In the genomic region with DNA sequence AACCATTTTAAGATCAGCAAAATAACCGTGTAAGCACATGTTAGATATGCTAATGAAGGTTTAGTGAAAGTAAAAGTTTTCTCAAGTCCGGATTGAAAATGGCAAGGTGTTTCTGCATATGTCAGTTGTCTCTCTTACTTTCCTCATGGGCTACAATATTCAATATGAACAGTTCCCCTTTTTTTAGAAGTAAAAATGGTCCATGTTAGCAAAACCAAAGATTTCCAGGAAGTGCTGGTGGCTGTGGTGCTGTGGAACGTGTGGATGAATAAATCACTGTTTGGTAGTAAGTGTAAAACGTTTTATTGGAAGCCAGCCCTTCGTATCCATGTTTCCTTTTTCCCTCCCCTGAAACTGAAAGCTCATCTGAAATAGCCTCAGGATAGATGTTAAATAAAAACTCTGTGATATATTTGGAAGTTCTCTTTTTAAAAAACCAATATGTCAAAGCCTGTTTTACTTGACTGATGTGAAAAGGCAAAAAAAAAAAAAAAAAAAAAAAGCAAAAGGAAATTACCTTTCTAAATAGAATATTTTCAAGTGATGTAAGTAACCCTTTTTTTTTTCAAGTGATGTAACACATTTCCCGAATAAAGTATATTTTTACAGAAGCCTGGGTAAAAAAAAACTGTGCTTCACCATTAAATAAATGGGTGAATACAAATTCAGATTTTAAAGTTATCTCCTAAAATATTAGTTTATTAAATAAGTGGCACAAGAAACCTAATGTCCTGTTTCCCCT, we compare ENCODE assay signal across 9 cellular contexts. TPM values are rescaled to one million over a fixed set of nuclear protein-coding genes. Genes with fewer than 3 reads are reported as not detected.
DNase-seq lines count a peak whose midpoint lies in the region; ATAC-seq and FAIRE-seq lines count a peak whose summit lies in the region.
"Had no signal": no experiment of that assay in that cellular context is flagged by ENCODE, and none has a peak within 500 bp of the region (broad histone marks: within the 10 kb centered on the region; RNA-seq: fewer than 3 reads in every experiment).

No MANE protein-coding gene starts in this region.

- H3K27me3 ChIP-seq in skeletal muscle tissue (ENCODE audit: control insufficient read depth in 3 of 3, insufficient read depth in 3 of 3, low read length in 3 of 3): no peaks in the 10 kb centered on the region

- peak overlapping the region in 1 of 3 donors; percentile 47 for H3K9ac ChIP-seq in skeletal muscle tissue (ENCODE audit: low read depth in 1 of 3, low read length in 3 of 3)

- H3K4me1 ChIP-seq in skeletal muscle tissue (ENCODE audit: control insufficient read depth in 3 of 3, insufficient read depth in 3 of 3, low read length in 3 of 3): no peaks in the 10 kb centered on the region

- FAIRE-seq in endometrium (lab: Jason Lieb, UNC): peak; percentile 4

- H3K9me3 ChIP-seq in skeletal muscle tissue (ENCODE audit: control insufficient read depth in 3 of 3, low read length in 3 of 3): no peaks in the 10 kb centered on the region

- H3K4me3 ChIP-seq in skeletal muscle tissue (ENCODE audit: low read length in 3 of 3): peak overlapping the region in 2 of 3 donors; percentile 22 to 60

- ATAC-seq in HG03571 (IDR thresholded peaks at IDR 0.05; ENCODE audit: unreplicated experiment): peak; percentile 40

- H3K36me3 ChIP-seq in skeletal muscle tissue (ENCODE audit: control insufficient read depth in 3 of 3, insufficient read depth in 3 of 3, low read length in 3 of 3): no peaks in the 10 kb centered on the region

- peak; percentile 48 for DNase-seq in DMS 273 (lab: John Stamatoyannopoulos, UW; ENCODE audit: unreplicated experiment)
- no peak for DNase-seq in DMS 273 treated with DMSO at 0.1 percent for 48 hours (lab: John Stamatoyannopoulos, UW)
- DNase-seq in DMS114 treated with DMSO at 0.1 percent for 48 hours (lab: John Stamatoyannopoulos, UW; ENCODE audit: unreplicated experiment): no peak
- no peak for DNase-seq in activated naive CD4-positive, alpha-beta T cell treated with Interleukin-2 at 50 U/mL for 16 hours
- DNase-seq in NCI-H748 treated with DMSO at 0.1 percent for 48 hours (lab: John Stamatoyannopoulos, UW): no peak

- no peak overlapping the region for H3K27ac ChIP-seq in skeletal muscle tissue (ENCODE audit: low read depth, low read length)
- H3K27ac ChIP-seq: 22Rv1 had no signal

RNA-seq across cellular contexts. Expression of a gene that starts 41.9 kb away (rescaled TPM):
- total RNA-seq in skeletal muscle tissue: 13.6 TPM
